7 cellular contexts compared by ENCODE assay signal in the genomic region with DNA sequence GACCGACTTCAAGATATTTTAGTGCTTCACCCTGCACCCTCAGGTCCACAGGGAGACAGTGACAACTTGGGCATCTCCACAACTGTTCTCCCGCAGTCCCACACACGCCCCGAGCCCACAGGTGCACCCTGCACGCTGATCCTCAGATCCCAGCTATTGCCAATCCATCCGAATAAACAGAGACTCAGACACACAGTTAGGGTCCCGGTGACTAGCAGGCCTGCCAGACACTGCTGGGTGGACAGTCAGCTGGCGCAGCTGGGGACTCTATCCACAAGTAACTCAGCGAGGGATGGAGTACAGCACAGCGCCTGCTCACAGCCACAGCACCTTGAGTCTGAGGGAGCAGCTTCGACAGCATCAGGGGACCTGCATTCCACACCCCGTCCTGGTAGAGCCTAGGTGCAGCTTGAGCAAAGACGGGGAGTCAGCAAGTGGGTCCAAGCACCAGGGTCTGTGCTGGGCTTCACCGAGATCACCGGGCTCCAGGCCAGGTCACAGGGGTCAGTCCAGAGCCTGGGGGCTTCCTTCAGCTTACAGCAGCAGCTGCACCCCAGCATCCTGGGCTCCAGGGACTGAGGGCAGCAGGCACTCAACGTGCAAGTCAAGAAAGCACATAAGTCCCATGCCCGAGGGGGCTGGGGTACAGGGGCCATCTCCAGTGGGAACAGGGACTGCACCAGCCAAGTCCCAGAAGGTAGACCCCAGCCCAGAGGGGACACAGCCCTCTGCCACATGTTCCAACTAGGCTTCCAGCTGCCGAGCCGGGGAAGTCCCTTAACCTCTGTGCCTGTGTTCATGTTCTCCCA. TPM values are rescaled to one million over a fixed set of nuclear protein-coding genes. Genes with fewer than 3 reads are reported as not detected.
A peak's percentile ranks its signal among the peaks of the same experiment; 100 is the strongest.
DNase-seq lines count a peak whose midpoint lies in the region; ATAC-seq and TF ChIP-seq lines count a peak whose summit lies in the region.

No MANE protein-coding gene starts in this region.

- H2AFZ ChIP-seq in HCT116 (ENCODE audit: low read depth, low read length, poor library complexity, severe bottlenecking), result no peak overlapping the region

- 93% methylated on average over 16 to 19 of the region's 19 CpGs for WGBS in mesodermal cell (ENCODE audit: insufficient coverage in 2 of 2), 2 experiments

- H3K9me2 ChIP-seq in DOHH2 (replicated peaks; ENCODE audit: control insufficient read depth, low read length) (no peaks in the 10 kb centered on the region), HCT116 (ENCODE audit: insufficient read depth) (no peaks in the 10 kb centered on the region)

- peaks cover 29% of the 10 kb centered on the region for H4K20me1 ChIP-seq in DOHH2 (ENCODE audit: control insufficient read depth, insufficient read depth, low read depth, low read length)
- H4K20me1 ChIP-seq in HCT116 (ENCODE audit: insufficient read depth), result peaks cover 40% of the 10 kb centered on the region; the same call in 1 of the 2 replicates

- RAD21 ChIA-PET in HCT116 (lab: Charles Lee; ENCODE audit: low non-redundant PET in 1 of 2, low total read pairs in 2 of 2, uncharacterized antibody in 2 of 2, unreplicated experiment in 2 of 2), result interaction anchor here (0.6 to 1.7 kb wide), 9 partner anchors 14 to 177 kb away, joined by 3 to 12 read pairs (median 5); no protein-coding TSS in a partner anchor

- H3K4me2 ChIP-seq in DOHH2 (ENCODE audit: low read length) (peak overlapping the region; percentile 23; the same call in 1 of the 2 replicates), HCT116 (ENCODE audit: low read length) (peak overlapping the region; percentile 83)

- BruUV-seq in HCT116 (replicated peaks; lab: Mats Ljungman, UMichigan), result no TSS peak

- H3K9me3 ChIP-seq in DOHH2 (ENCODE audit: control insufficient read depth, insufficient read depth, low read length) (no peaks in the 10 kb centered on the region), HCT116 (ENCODE audit: control insufficient read depth in 1 of 2, insufficient read depth in 1 of 2, low read depth in 1 of 2, low read length in 2 of 2) (no peaks in the 10 kb centered on the region), WERI-Rb-1 (ENCODE audit: severe bottlenecking) (no peaks in the 10 kb centered on the region), mesodermal cell (ENCODE audit: control insufficient read depth, low read length) (no peaks in the 10 kb centered on the region), BE2C (no peaks in the 10 kb centered on the region)

- no peak for TF ChIP-seq RAD21 in HCT116 (IDR thresholded peaks at IDR 0.05; ENCODE audit: low read depth)

- peaks cover 25% of the 10 kb centered on the region for H3K79me2 ChIP-seq in DOHH2 (ENCODE audit: control insufficient read depth, low read length)
- H3K79me2 ChIP-seq in HCT116 (ENCODE audit: insufficient read depth, low read length), result peaks cover 39% of the 10 kb centered on the region

- no peak for TF ChIP-seq POLR2A in HCT116 (IDR thresholded peaks at IDR 0.05; ENCODE audit: borderline replicate concordance, extremely low read depth, insufficient read depth, insufficient read length)

- DNase-seq in HCT116 (ENCODE audit: low read depth, low spot score) (no peak), WERI-Rb-1 (no peak), BE2C (no peak), C1 segment of cervical spinal cord (lab: John Stamatoyannopoulos, UW) (no peak)

- H3K4me3 ChIP-seq in DOHH2 (ENCODE audit: low read length) (no peak overlapping the region), HCT116 (replicated peaks in 1 of 2; ENCODE audit: low read depth in 1 of 2, low read length in 2 of 2) (no peak overlapping the region), WERI-Rb-1 (ENCODE audit: low read depth, low read length) (no peak overlapping the region), mesodermal cell (ENCODE audit: extremely low read depth, insufficient read depth, low read length, poor library complexity, severe bottlenecking) (no peak overlapping the region), BE2C (ENCODE audit: low read depth, low read length) (no peak overlapping the region)

- ATAC-seq in HCT116 (peak; percentile 24), HG03571 (IDR thresholded peaks at IDR 0.05; ENCODE audit: unreplicated experiment) (no peak)

- POLR2A ChIA-PET in HCT116 (lab: Charles Lee), result interaction anchor here (0.7 to 3.7 kb wide), 25 partner anchors 7 to 543 kb away, joined by 3 to 54 read pairs (median 4); partner anchors contain the start of genes ATF4, PDGFB and RPL3

- H3K27ac ChIP-seq in DOHH2 (ENCODE audit: low read depth, low read length) (peak overlapping the region; percentile 32), HCT116 (ENCODE audit: low read depth, low read length) (peak overlapping the region; percentile 42), WERI-Rb-1 (0 out of 2 replicates have a peak overlapping the region, but pooled peaks have one; percentile 4), mesodermal cell (ENCODE audit: low read depth, low read length, severe bottlenecking) (peak overlapping the region; percentile 29)

- intact Hi-C loops in HCT116 (cut with micrococcal nuclease), result loop anchor here (1.0 to 2.0 kb wide), 2 partner anchors 71 to 140 kb away; no protein-coding TSS in a partner anchor

- peaks cover 57% of the 10 kb centered on the region for H3K36me3 ChIP-seq in DOHH2 (ENCODE audit: control insufficient read depth, low read length)
- H3K36me3 ChIP-seq in HCT116 (ENCODE audit: control insufficient read depth in 1 of 2, insufficient read depth in 2 of 2, low read length in 2 of 2), result peaks cover 30 to 50% of the 10 kb centered on the region in 2 experiments
- peaks cover 55% of the 10 kb centered on the region for H3K36me3 ChIP-seq in WERI-Rb-1
- peaks cover 57% of the 10 kb centered on the region for H3K36me3 ChIP-seq in mesodermal cell (ENCODE audit: control insufficient read depth, insufficient read depth, low read length)
- peaks cover 84% of the 10 kb centered on the region for H3K36me3 ChIP-seq in BE2C

- CTCF ChIA-PET in HCT116 (lab: Charles Lee), result interaction anchor here (0.6 to 4.6 kb wide), 21 partner anchors 7 to 387 kb away, joined by 3 to 63 read pairs (median 3); partner anchors contain the start of genes MIEF1, PDGFB and RPL3

- no peak for TF ChIP-seq CTCF in DOHH2 (IDR thresholded peaks at IDR 0.05; ENCODE audit: low read depth, low read length, poor library complexity, severe bottlenecking)
- no peak for TF ChIP-seq CTCF in HCT116 (IDR thresholded peaks at IDR 0.05 in 2 of 3, conservative IDR thresholded peaks at IDR 0.05 in 1 of 3; ENCODE audit: borderline replicate concordance in 1 of 3, insufficient read depth in 1 of 3, low read depth in 2 of 3, low read length in 2 of 3)
- no peak for TF ChIP-seq CTCF in WERI-Rb-1 (IDR thresholded peaks at IDR 0.05; ENCODE audit: low read depth, low read length)
- TF ChIP-seq CTCF in BE2C (IDR thresholded peaks at IDR 0.05; ENCODE audit: low read depth, low read length), result no peak

- peaks cover 68% of the 10 kb centered on the region for H3F3A ChIP-seq in DOHH2 (ENCODE audit: control insufficient read depth, insufficient read depth)

- H3K9ac ChIP-seq in HCT116 (ENCODE audit: low read length), result peak overlapping the region; percentile 26

- H3K27me3 ChIP-seq in DOHH2 (ENCODE audit: control insufficient read depth, low read length) (no peaks in the 10 kb centered on the region), HCT116 (ENCODE audit: insufficient read depth, low read length) (no peaks in the 10 kb centered on the region), WERI-Rb-1 (ENCODE audit: insufficient read depth, low read depth, severe bottlenecking) (no peaks in the 10 kb centered on the region), BE2C (no peaks in the 10 kb centered on the region)

- H3K4me1 ChIP-seq in DOHH2 (ENCODE audit: control insufficient read depth, low read length) (peaks cover 78% of the 10 kb centered on the region), HCT116 (ENCODE audit: control insufficient read depth in 1 of 2, insufficient read depth in 2 of 2, low read length in 2 of 2) (peaks cover 57 to 96% of the 10 kb centered on the region in 2 experiments), mesodermal cell (ENCODE audit: control insufficient read depth, insufficient read depth, low read length, poor library complexity, severe bottlenecking) (peaks cover 66% of the 10 kb centered on the region), BE2C (peaks cover 5% of the 10 kb centered on the region)

TF ChIP-seq in HCT116, 20 proteins besides CTCF, POLR2A, EP300 and RAD21:
- TF ChIP-seq CBX3 (IDR thresholded peaks at IDR 0.05; ENCODE audit: low read depth) (no peak), POLR2AphosphoS5 (IDR thresholded peaks at IDR 0.05; ENCODE audit: low read depth, low read length) (peak; percentile 43; the same call in 1 of the 2 replicates)

RNA-seq across cellular contexts. Expression of gene RPL3, which starts 7.6 kb away (rescaled TPM):
- total RNA-seq in HCT116 (2021; ENCODE audit: unreplicated experiment), result 2,966 TPM
- polyA plus RNA-seq in HCT116 (2012), result 4,751 and 5,637 TPM in 2 replicates
- 2,523 TPM for polyA plus RNA-seq in mesodermal cell (2013, experiment 1 of 2)
- polyA plus RNA-seq in mesodermal cell (2013, experiment 2 of 2), result 2,399 TPM
- polyA plus RNA-seq in BE2C (2012; ENCODE audit: insufficient read depth, insufficient read length, low read depth), result 1,250 TPM

RNA-seq across cellular contexts. Expression of gene SYNGR1, which starts 38.0 kb away (rescaled TPM):
- total RNA-seq in HCT116 (2021; ENCODE audit: unreplicated experiment), result 20.7 TPM
- polyA plus RNA-seq in HCT116 (2012), result 31.1 and 42.6 TPM in 2 replicates
- polyA plus RNA-seq in mesodermal cell (2013, experiment 1 of 2), result 37.9 TPM
- polyA plus RNA-seq in mesodermal cell (2013, experiment 2 of 2), result 29.3 TPM
- polyA plus RNA-seq in BE2C (2012; ENCODE audit: insufficient read depth, insufficient read length, low read depth), result 42.1 TPM
